22 cellular contexts compared by ENCODE assay signal in genomic region chr2:19554520-19554919, GRCh38.
A peak's percentile ranks its signal among the peaks of the same experiment; 100 is the strongest.
DNase-seq lines count a peak whose midpoint lies in the region; ATAC-seq and TF ChIP-seq lines count a peak whose summit lies in the region.
"Had no signal": no experiment of that assay in that cellular context is flagged by ENCODE, and none has a peak within 500 bp of the region (broad histone marks: within the 10 kb centered on the region; RNA-seq: fewer than 3 reads in every experiment).

No MANE protein-coding gene starts in this region.

- H3K4me3 Mint-ChIP-seq in naive thymus-derived CD8-positive, alpha-beta T cell, result no peak overlapping the region
- H3K4me3 Mint-ChIP-seq: activated CD4-positive, alpha-beta T cell treated with anti-CD3 and anti-CD28 coated beads, Interleukin-2, amount 10 ng/mL, durations not matched to agents 7 days and 5 days; CD4-positive, alpha-beta memory T cell; T-cell had no signal

- ATAC-seq in GM18907 (IDR thresholded peaks at IDR 0.05; ENCODE audit: unreplicated experiment) (peak; percentile 61), GM21528 (IDR thresholded peaks at IDR 0.05; ENCODE audit: low FRiP score, unreplicated experiment) (peak; percentile 70), HG03066 (IDR thresholded peaks at IDR 0.05; ENCODE audit: low read depth, unreplicated experiment) (peak; percentile 74), PC-3 (no peak)
- no peak for ATAC-seq in naive thymus-derived CD8-positive, alpha-beta T cell
- ATAC-seq: foreskin keratinocyte, right cardiac atrium, T-cell had no signal

- H3K9ac ChIP-seq in PC-3 (ENCODE audit: low read length), result no peak overlapping the region

- H3K36me3 ChIP-seq in esophagus muscularis mucosa (no peaks in the 10 kb centered on the region), PC-3 (ENCODE audit: low read depth, low read length) (no peaks in the 10 kb centered on the region)
- H3K36me3 ChIP-seq: thoracic aorta had no signal

- H3K27ac ChIP-seq in esophagus muscularis mucosa (replicated peaks in 1 of 4), result no peak overlapping the region
- no peak overlapping the region for H3K27ac ChIP-seq in PC-3 (ENCODE audit: low read length)
- H3K27ac ChIP-seq: foreskin keratinocyte, thoracic aorta had no signal

- H3K4me1 Mint-ChIP-seq in naive thymus-derived CD8-positive, alpha-beta T cell, result peaks cover 0 to 5% (median under 1%) of the 10 kb centered on the region in 4 donors

- TF ChIP-seq EP300 in esophagus muscularis mucosa (IDR thresholded peaks at IDR 0.05), result no peak

- H3K79me2 ChIP-seq in PC-3 (ENCODE audit: low read length), result no peaks in the 10 kb centered on the region

- peaks cover 4 to 55% (median 20%) of the 10 kb centered on the region in 5 donors for H3K27me3 Mint-ChIP-seq in naive thymus-derived CD8-positive, alpha-beta T cell

- BruUV-seq in PC-3 (replicated peaks; lab: Mats Ljungman, UMichigan), result no TSS peak

- H3F3A ChIP-seq in PC-3 (ENCODE audit: low read length, unreplicated experiment), result no peaks in the 10 kb centered on the region

- POLR2A ChIA-PET in PC-3 (lab: Charles Lee; ENCODE audit: unreplicated experiment), result no interaction called here
- POLR2A ChIA-PET in naive thymus-derived CD8-positive, alpha-beta T cell (lab: Charles Lee), result no interaction called here

- intact Hi-C loops in esophagus muscularis mucosa (cut with DNase I), result no loop called here
- intact Hi-C loops in PC-3 (cut with micrococcal nuclease), result no loop called here

- peak; percentile 26 for DNase-seq in esophagus muscularis mucosa (ENCODE audit: extremely low spot score)
- DNase-seq in Ammon's horn (ENCODE audit: low spot score), result no peak
- no peak for DNase-seq in stimulated activated naive CD4-positive, alpha-beta T cell (lab: John Stamatoyannopoulos, UW)
- DNase-seq in PC-3, result no peak
- no peak for DNase-seq in naive thymus-derived CD8-positive, alpha-beta T cell
- DNase-seq: activated CD4-positive, alpha-beta T cell treated with anti-CD3 and anti-CD28 coated beads, Interleukin-2, amount 10 ng/mL, durations not matched to agents 7 days and 5 days; activated CD8-positive, alpha-beta memory T cell treated with anti-CD3 and anti-CD28 coated beads, Interleukin-2, amount 50 U/mL, for 48 hours; amniotic stem cell; CD4-positive, alpha-beta memory T cell; DMS53; foreskin keratinocyte; kidney; NCI-H1417; NCI-H2171 treated with DMSO at 0.1 percent for 48 hours; right cardiac atrium; SIG-M5; stimulated activated CD4-positive, alpha-beta T cell treated with anti-CD3 and anti-CD28 coated beads, Interleukin-15, amount 100 ng/mL, for 24 hours; T-cell had no signal

- H3K4me3 ChIP-seq in esophagus muscularis mucosa (no peak overlapping the region), PC-3 (ENCODE audit: low read length) (no peak overlapping the region)
- H3K4me3 ChIP-seq: thoracic aorta had no signal

- no peaks in the 10 kb centered on the region for H3K9me2 ChIP-seq in PC-3 (replicated peaks; ENCODE audit: low read length)

- no peaks in the 10 kb centered on the region for H3K9me3 Mint-ChIP-seq in naive thymus-derived CD8-positive, alpha-beta T cell
- H3K9me3 Mint-ChIP-seq: activated CD4-positive, alpha-beta T cell treated with anti-CD3 and anti-CD28 coated beads, Interleukin-2, amount 10 ng/mL, durations not matched to agents 7 days and 5 days had no signal

- H3K4me2 ChIP-seq in PC-3 (ENCODE audit: low read length), result no peak overlapping the region

- WGBS in esophagus muscularis mucosa, result 100% methylated on average over 1 of the region's 1 CpG

- no peaks in the 10 kb centered on the region for H3K9me3 ChIP-seq in esophagus muscularis mucosa
- H3K9me3 ChIP-seq in PC-3 (ENCODE audit: low read length), result no peaks in the 10 kb centered on the region
- H3K9me3 ChIP-seq: thoracic aorta had no signal

- CTCF ChIA-PET in PC-3 (lab: Charles Lee), result no interaction called here

- TF ChIP-seq POLR2A in esophagus muscularis mucosa (IDR thresholded peaks at IDR 0.05; ENCODE audit: low read depth), result no peak

- no peaks in the 10 kb centered on the region for H3K36me3 Mint-ChIP-seq in naive thymus-derived CD8-positive, alpha-beta T cell
- H3K36me3 Mint-ChIP-seq: CD4-positive, alpha-beta memory T cell; T-cell had no signal

- no peak overlapping the region for H2AFZ ChIP-seq in PC-3 (ENCODE audit: low read length)

- H3K27me3 ChIP-seq in esophagus muscularis mucosa (no peaks in the 10 kb centered on the region), PC-3 (ENCODE audit: low read length) (no peaks in the 10 kb centered on the region)
- H3K27me3 ChIP-seq: foreskin keratinocyte had no signal

- H4K20me1 ChIP-seq in PC-3 (ENCODE audit: low read length), result no peaks in the 10 kb centered on the region

- no peak overlapping the region for H3K27ac Mint-ChIP-seq in naive thymus-derived CD8-positive, alpha-beta T cell
- H3K27ac Mint-ChIP-seq: activated CD4-positive, alpha-beta T cell treated with anti-CD3 and anti-CD28 coated beads, Interleukin-2, amount 10 ng/mL, durations not matched to agents 7 days and 5 days; CD4-positive, alpha-beta memory T cell; T-cell had no signal

- H3K4me1 ChIP-seq in esophagus muscularis mucosa (no peaks in the 10 kb centered on the region), PC-3 (ENCODE audit: insufficient read depth, low read length) (no peaks in the 10 kb centered on the region)
- H3K4me1 ChIP-seq: foreskin keratinocyte had no signal

- TF ChIP-seq CTCF in esophagus muscularis mucosa (IDR thresholded peaks at IDR 0.05) (no peak), PC-3 (conservative IDR thresholded peaks at IDR 0.05; ENCODE audit: low read depth, low read length) (no peak)

Comparison
In these comparisons a context has a peak if more than half of its experiments do, and no peak if none do; other contexts are left out.
1. ATAC-seq: peak in GM18907 (single experiment), GM21528 (single experiment) and HG03066 (single experiment); none in PC-3 (single experiment) and naive thymus-derived CD8-positive, alpha-beta T cell (0 of 2).